In the genomic region with DNA sequence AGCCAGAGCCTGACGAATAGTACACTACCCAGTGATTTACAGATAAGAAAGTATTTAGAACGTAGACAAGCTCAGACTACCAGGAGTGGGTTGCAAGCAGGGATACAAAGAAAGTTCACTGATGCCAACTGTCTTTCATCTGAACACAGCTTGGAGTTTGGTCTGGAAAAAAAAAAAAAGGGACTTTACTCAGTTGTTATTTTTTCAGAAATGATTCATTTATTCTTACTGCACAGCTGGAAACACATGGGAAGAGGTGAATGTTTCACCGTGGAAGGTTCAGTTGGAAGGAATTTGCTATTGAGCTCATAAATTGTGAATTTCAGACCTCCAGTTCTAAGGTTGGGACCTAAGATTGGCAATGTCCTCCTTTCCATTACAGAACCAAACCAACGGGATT, we compare ENCODE assay signal across 18 cellular contexts.
DNase-seq lines count a peak whose midpoint lies in the region; ATAC-seq and TF ChIP-seq lines count a peak whose summit lies in the region.
"Had no signal": no experiment of that assay in that cellular context is flagged by ENCODE, and none has a peak within 500 bp of the region (broad histone marks: within the 10 kb centered on the region; RNA-seq: fewer than 3 reads in every experiment).

No MANE protein-coding gene starts in this region.

- H3K4me3 Mint-ChIP-seq in activated naive CD8-positive, alpha-beta T cell treated with anti-CD3 and anti-CD28 coated beads for 36 hours: no peak overlapping the region
- no peak overlapping the region for H3K4me3 Mint-ChIP-seq in activated naive CD8-positive, alpha-beta T cell treated with anti-CD3 and anti-CD28 coated beads, Interleukin-2, amount 50 U/mL, for 24 hours
- H3K4me3 Mint-ChIP-seq: CD8-positive, alpha-beta memory T cell; H9 had no signal

- H3K27ac ChIP-seq in AG04450 (ENCODE audit: low read depth, low read length) (no peak overlapping the region), esophagus muscularis mucosa (replicated peaks in 1 of 4) (no peak overlapping the region)
- H3K27ac ChIP-seq: 22Rv1, BLaER1 had no signal

- H3K36me3 ChIP-seq in esophagus muscularis mucosa: no peaks in the 10 kb centered on the region
- H3K36me3 ChIP-seq: BLaER1 had no signal

- no peaks in the 10 kb centered on the region for H3K9me3 Mint-ChIP-seq in activated naive CD8-positive, alpha-beta T cell treated with anti-CD3 and anti-CD28 coated beads for 36 hours
- no peaks in the 10 kb centered on the region for H3K9me3 Mint-ChIP-seq in activated naive CD8-positive, alpha-beta T cell treated with anti-CD3 and anti-CD28 coated beads, Interleukin-2, amount 50 U/mL, for 24 hours

- WGBS in esophagus muscularis mucosa: 63% methylated on average over 4 of the region's 4 CpGs

- ATAC-seq in activated naive CD8-positive, alpha-beta T cell treated with anti-CD3 and anti-CD28 coated beads, Interleukin-2, amount 50 U/mL, for 24 hours: no peak
- ATAC-seq in GM18520 (IDR thresholded peaks at IDR 0.05; ENCODE audit: unreplicated experiment): no peak
- ATAC-seq: HepG2 had no signal

- no peak overlapping the region for H3K27ac Mint-ChIP-seq in activated naive CD8-positive, alpha-beta T cell treated with anti-CD3 and anti-CD28 coated beads for 36 hours
- no peak overlapping the region for H3K27ac Mint-ChIP-seq in activated naive CD8-positive, alpha-beta T cell treated with anti-CD3 and anti-CD28 coated beads, Interleukin-2, amount 50 U/mL, for 24 hours
- H3K27ac Mint-ChIP-seq: CD8-positive, alpha-beta memory T cell; H9 had no signal

- peaks cover 0 to 23% (median 12%) of the 10 kb centered on the region in 4 donors for H3K4me1 ChIP-seq in esophagus muscularis mucosa
- H3K4me1 ChIP-seq: BLaER1, Caco-2 had no signal

- no peak for TF ChIP-seq POLR2A in esophagus muscularis mucosa (IDR thresholded peaks at IDR 0.05; ENCODE audit: low read depth)

- no peaks in the 10 kb centered on the region for H3K36me3 Mint-ChIP-seq in activated naive CD8-positive, alpha-beta T cell treated with anti-CD3 and anti-CD28 coated beads for 36 hours
- no peaks in the 10 kb centered on the region for H3K36me3 Mint-ChIP-seq in activated naive CD8-positive, alpha-beta T cell treated with anti-CD3 and anti-CD28 coated beads, Interleukin-2, amount 50 U/mL, for 24 hours (ENCODE audit: low read depth)
- H3K36me3 Mint-ChIP-seq: CD8-positive, alpha-beta memory T cell had no signal

- no peaks in the 10 kb centered on the region for H3K4me1 Mint-ChIP-seq in activated naive CD8-positive, alpha-beta T cell treated with anti-CD3 and anti-CD28 coated beads for 36 hours
- no peaks in the 10 kb centered on the region for H3K4me1 Mint-ChIP-seq in activated naive CD8-positive, alpha-beta T cell treated with anti-CD3 and anti-CD28 coated beads, Interleukin-2, amount 50 U/mL, for 24 hours
- H3K4me1 Mint-ChIP-seq: CD8-positive, alpha-beta memory T cell had no signal

- H3K9me3 ChIP-seq in AG04450 (ENCODE audit: control insufficient read depth, insufficient read depth, low read length) (no peaks in the 10 kb centered on the region), esophagus muscularis mucosa (peaks cover 0 to 8% (median 2%) of the 10 kb centered on the region in 4 donors)
- H3K9me3 ChIP-seq: BLaER1, Caco-2 had no signal

- POLR2A ChIA-PET in AG04450 (lab: Yijun Ruan, JAX): interaction anchor here (0.6 to 1.0 kb wide), 5 partner anchors 40 to 648 kb away, joined by 3 to 5 read pairs (median 4); no protein-coding TSS in a partner anchor

- H3K4me3 ChIP-seq in AG04450 (ENCODE audit: low read depth, low read length) (no peak overlapping the region), esophagus muscularis mucosa (no peak overlapping the region)
- H3K4me3 ChIP-seq: BLaER1 had no signal

- H3K27me3 ChIP-seq in AG04450 (ENCODE audit: control insufficient read depth, insufficient read depth, low read length): no peaks in the 10 kb centered on the region
- H3K27me3 ChIP-seq in esophagus muscularis mucosa: no peaks in the 10 kb centered on the region
- H3K27me3 ChIP-seq: BLaER1 had no signal

- intact Hi-C loops in esophagus muscularis mucosa (cut with DNase I): loop anchor here (10.0 kb wide), 1 partner anchor 962 kb away; no protein-coding TSS in a partner anchor

- peak; percentile 32 for DNase-seq in AG04450 (ENCODE audit: low read depth, low spot score)
- DNase-seq in LHCN-M2 (ENCODE audit: low read depth): peak; percentile 52
- DNase-seq in esophagus muscularis mucosa (ENCODE audit: extremely low spot score): peak; percentile 19
- peak; percentile 3 for DNase-seq in kidney tubule cell (ENCODE audit: low spot score)
- no peak for DNase-seq in NCI-H510A treated with DMSO at 0.1 percent for 48 hours (lab: John Stamatoyannopoulos, UW)
- no peak for DNase-seq in activated naive CD8-positive, alpha-beta T cell treated with anti-CD3 and anti-CD28 coated beads for 36 hours
- no peak for DNase-seq in activated naive CD8-positive, alpha-beta T cell treated with anti-CD3 and anti-CD28 coated beads, Interleukin-2, amount 50 U/mL, for 24 hours
- DNase-seq: AML-193; Caco-2; CD8-positive, alpha-beta memory T cell; DND-41; GDM1; GOT3; H9 had no signal

- no peaks in the 10 kb centered on the region for H3K27me3 Mint-ChIP-seq in activated naive CD8-positive, alpha-beta T cell treated with anti-CD3 and anti-CD28 coated beads for 36 hours
- H3K27me3 Mint-ChIP-seq in activated naive CD8-positive, alpha-beta T cell treated with anti-CD3 and anti-CD28 coated beads, Interleukin-2, amount 50 U/mL, for 24 hours: no peaks in the 10 kb centered on the region

- no peak for TF ChIP-seq EP300 in esophagus muscularis mucosa (IDR thresholded peaks at IDR 0.05)

- CTCF ChIA-PET in AG04450 (lab: Charles Lee): interaction anchor here (0.7 to 1.5 kb wide), 7 partner anchors 11 to 374 kb away, joined by 3 to 4 read pairs (median 3); no protein-coding TSS in a partner anchor

- TF ChIP-seq CTCF in AG04450 (IDR thresholded peaks at IDR 0.05; ENCODE audit: low read depth, low read length) (no peak), esophagus muscularis mucosa (IDR thresholded peaks at IDR 0.05) (no peak)

Comparison
In these comparisons a context has a peak if more than half of its experiments do, and no peak if none do; other contexts are left out.
1. DNase-seq: peak in AG04450 (single experiment), LHCN-M2 (single experiment), esophagus muscularis mucosa (single experiment) and kidney tubule cell (single experiment); none in NCI-H510A treated with DMSO at 0.1 percent for 48 hours (single experiment), activated naive CD8-positive, alpha-beta T cell treated with anti-CD3 and anti-CD28 coated beads for 36 hours (single experiment) and activated naive CD8-positive, alpha-beta T cell treated with anti-CD3 and anti-CD28 coated beads, Interleukin-2, amount 50 U/mL, for 24 hours (single experiment).